Comparison of ENCODE assay signal across 9 cellular contexts in genomic region chr16:75026227-75026891, GRCh38. TPM values are rescaled to one million over a fixed set of nuclear protein-coding genes. Genes with fewer than 3 reads are reported as not detected.
A peak's percentile ranks its signal among the peaks of the same experiment; 100 is the strongest.
DNase-seq lines count a peak whose midpoint lies in the region; ATAC-seq, FAIRE-seq and TF ChIP-seq lines count a peak whose summit lies in the region.
"Not testable (repeated sequence)": the region's sequence is repeated elsewhere in the genome, so short reads cannot be mapped to it uniquely, and the experiment has no call there.
"Had no signal": no experiment of that assay in that cellular context is flagged by ENCODE, and none has a peak within 500 bp of the region (broad histone marks: within the 10 kb centered on the region; RNA-seq: fewer than 3 reads in every experiment).

No MANE protein-coding gene starts in this region.

- peaks cover 38 to 57% of the 10 kb centered on the region in 2 experiments for H3K4me1 ChIP-seq in HCT116 (ENCODE audit: control insufficient read depth in 1 of 2, insufficient read depth in 2 of 2, low read length in 2 of 2)
- peaks cover 0 to 19% of the 10 kb centered on the region in 2 experiments; a peak in 2 of 4 replicates for H3K4me1 ChIP-seq in SK-N-SH (ENCODE audit: control insufficient read depth in 1 of 2, insufficient read depth in 2 of 2, low read depth in 1 of 2, low read length in 1 of 2)
- not testable (repeated sequence) for H3K4me1 ChIP-seq in pancreas
- peaks cover 0 to 26% (median 18%) of the 10 kb centered on the region in 5 donors for H3K4me1 ChIP-seq in subcutaneous abdominal adipose tissue (ENCODE audit: control insufficient read depth in 5 of 5, insufficient read depth in 5 of 5, low read length in 5 of 5)

- not testable (repeated sequence) for H3K9me2 ChIP-seq in HCT116 (ENCODE audit: insufficient read depth); SK-N-SH

- CTCF ChIA-PET in AG04450 (lab: Charles Lee) (interaction anchor here (1.9 kb wide), 1 partner anchor 85 kb away, joined by 13 read pairs; no protein-coding TSS in a partner anchor), SK-N-SH (lab: Yijun Ruan, JAX) (interaction anchor here (0.6 to 1.6 kb wide), 3 partner anchors 12 to 85 kb away, joined by 3 read pairs; no protein-coding TSS in a partner anchor)
- CTCF ChIA-PET in HCT116 (lab: Charles Lee): not testable (repeated sequence)

- peaks cover 30% of the 10 kb centered on the region for H3F3A ChIP-seq in SK-N-SH (replicated peaks; ENCODE audit: insufficient read depth)

- not testable (repeated sequence) for TF ChIP-seq RAD21 in HCT116 (IDR thresholded peaks at IDR 0.05; ENCODE audit: low read depth); SK-N-SH (IDR thresholded peaks at IDR 0.05; ENCODE audit: low read length)

- ATAC-seq in HCT116: not testable (repeated sequence)
- peak in 3 of 4 donors; percentile 51 to 69 (median 66) for ATAC-seq in pancreas

- not testable (repeated sequence) for H2AFZ ChIP-seq in HCT116 (ENCODE audit: low read depth, low read length, poor library complexity, severe bottlenecking); SK-N-SH (ENCODE audit: low read depth)

- peaks cover 68% of the 10 kb centered on the region for H3K79me2 ChIP-seq in HCT116 (ENCODE audit: insufficient read depth, low read length)
- H3K79me2 ChIP-seq in SK-N-SH (ENCODE audit: insufficient read depth): peaks cover 96% of the 10 kb centered on the region

- not testable (repeated sequence) for H3K27me3 ChIP-seq in AG04450 (ENCODE audit: control insufficient read depth, insufficient read depth, low read length); HCT116 (ENCODE audit: insufficient read depth, low read length); SK-N-SH (ENCODE audit: insufficient read depth); layer of hippocampus (ENCODE audit: control insufficient read depth, insufficient read depth, low read length); pancreas; subcutaneous abdominal adipose tissue (ENCODE audit: control insufficient read depth in 5 of 5, insufficient read depth in 4 of 5, low read length in 5 of 5)

- DNase-seq in AG04450 (ENCODE audit: low read depth, low spot score) (peak; percentile 88), choroid plexus epithelial cell (ENCODE audit: low read depth) (peak; percentile 93), fibroblast of the aortic adventitia (ENCODE audit: low read depth) (peak; percentile 96)
- DNase-seq in HCT116 (ENCODE audit: low read depth, low spot score); SK-N-SH; pancreas: not testable (repeated sequence)

- FAIRE-seq in pancreas (lab: Jason Lieb, UNC): not testable (repeated sequence)

- not testable (repeated sequence) for BruUV-seq in HCT116 (replicated peaks; lab: Mats Ljungman, UMichigan)

- POLR2A ChIA-PET in AG04450 (lab: Yijun Ruan, JAX): interaction anchor here (0.7 to 1.1 kb wide), 5 partner anchors 19 to 124 kb away, joined by 3 to 4 read pairs (median 3); no protein-coding TSS in a partner anchor
- POLR2A ChIA-PET in HCT116 (lab: Charles Lee); SK-N-SH (lab: Yijun Ruan, JAX): not testable (repeated sequence)

- RAD21 ChIA-PET in HCT116 (lab: Charles Lee; ENCODE audit: low non-redundant PET in 1 of 2, low total read pairs in 2 of 2, uncharacterized antibody in 2 of 2, unreplicated experiment in 2 of 2): not testable (repeated sequence)

- not testable (repeated sequence) for H3K9me3 ChIP-seq in AG04450 (ENCODE audit: control insufficient read depth, insufficient read depth, low read length); HCT116 (ENCODE audit: control insufficient read depth in 1 of 2, insufficient read depth in 1 of 2, low read depth in 1 of 2, low read length in 2 of 2); SK-N-SH; pancreas; subcutaneous abdominal adipose tissue (ENCODE audit: control insufficient read depth in 5 of 5, low read length in 5 of 5)

- TF ChIP-seq EP300 in SK-N-SH (IDR thresholded peaks at IDR 0.05; ENCODE audit: borderline replicate concordance in 1 of 2, low read depth in 1 of 2, low read length in 1 of 2): not testable (repeated sequence)

- intact Hi-C loops in HCT116 (cut with micrococcal nuclease); pancreas (cut with DNase I): not testable (repeated sequence)

- not testable (repeated sequence) for H3K9ac ChIP-seq in HCT116 (ENCODE audit: low read length); SK-N-SH
- H3K9ac ChIP-seq in subcutaneous abdominal adipose tissue (ENCODE audit: low read length in 5 of 5): peak overlapping the region in 2 of 5 donors; percentile 28 to 32

- H4K20me1 ChIP-seq in HCT116 (ENCODE audit: insufficient read depth); SK-N-SH (ENCODE audit: insufficient read depth): not testable (repeated sequence)

- H3K27ac ChIP-seq in AG04450 (ENCODE audit: low read depth, low read length) (peak overlapping the region; percentile 85), SK-N-SH (ENCODE audit: low read depth in 2 of 2, low read length in 1 of 2) (peak overlapping the region in 1 of 2 experiments; percentile 68; a peak in 2 of 4 replicates), layer of hippocampus (ENCODE audit: low read depth, low read length) (peak overlapping the region; percentile 46), subcutaneous abdominal adipose tissue (ENCODE audit: low read depth, low read length) (peak overlapping the region; percentile 89)
- H3K27ac ChIP-seq in HCT116 (ENCODE audit: low read depth, low read length); pancreas: not testable (repeated sequence)

- TF ChIP-seq CTCF in AG04450 (IDR thresholded peaks at IDR 0.05; ENCODE audit: low read depth, low read length); HCT116 (IDR thresholded peaks at IDR 0.05 in 2 of 3, conservative IDR thresholded peaks at IDR 0.05 in 1 of 3; ENCODE audit: borderline replicate concordance in 1 of 3, insufficient read depth in 1 of 3, low read depth in 2 of 3, low read length in 2 of 3); SK-N-SH (IDR thresholded peaks at IDR 0.05); choroid plexus epithelial cell (conservative IDR thresholded peaks at IDR 0.05; ENCODE audit: low read depth, low read length); fibroblast of the aortic adventitia (IDR thresholded peaks at IDR 0.05; ENCODE audit: insufficient read depth, low read length); pancreas (IDR thresholded peaks at IDR 0.05): not testable (repeated sequence)

- 84% methylated on average over 10 of the region's 10 CpGs for WGBS in SK-N-SH (ENCODE audit: low lambda C conversion rate)
- 78% methylated on average over 10 of the region's 10 CpGs for WGBS in pancreas, 2 donors

- H3K36me3 ChIP-seq in HCT116 (ENCODE audit: control insufficient read depth in 1 of 2, insufficient read depth in 2 of 2, low read length in 2 of 2); SK-N-SH (replicated peaks in 1 of 2; ENCODE audit: control insufficient read depth in 1 of 2, insufficient read depth in 2 of 2, low read length in 1 of 2); pancreas; subcutaneous abdominal adipose tissue (ENCODE audit: control insufficient read depth in 5 of 5, insufficient read depth in 5 of 5, low read length in 5 of 5): not testable (repeated sequence)

- H3K4me2 ChIP-seq in HCT116 (ENCODE audit: low read length) (peak overlapping the region; percentile 16; the same call in 1 of the 2 replicates), SK-N-SH (peak overlapping the region; percentile 30)

- H3K4me3 ChIP-seq in AG04450 (ENCODE audit: low read depth, low read length); HCT116 (replicated peaks in 1 of 2; ENCODE audit: low read depth in 1 of 2, low read length in 2 of 2); SK-N-SH (ENCODE audit: low read depth in 2 of 2, low read length in 1 of 2); choroid plexus epithelial cell (ENCODE audit: low read depth, low read length); fibroblast of the aortic adventitia (ENCODE audit: low read depth, low read length); pancreas; subcutaneous abdominal adipose tissue (ENCODE audit: low read depth in 1 of 5, low read length in 5 of 5): not testable (repeated sequence)

- TF ChIP-seq POLR2A in HCT116 (IDR thresholded peaks at IDR 0.05; ENCODE audit: borderline replicate concordance, extremely low read depth, insufficient read depth, insufficient read length): not testable (repeated sequence)

TF ChIP-seq in SK-N-SH, 30 proteins besides CTCF, POLR2A, EP300 and RAD21:
- 0 out of 2 replicates have a peak, but pooled peaks have one; percentile 14 for TF ChIP-seq RXRA (IDR thresholded peaks at IDR 0.05; ENCODE audit: borderline replicate concordance, low read depth)

RNA-seq across cellular contexts. Expression of gene ZNRF1, which starts 27.5 kb away (rescaled TPM):
- polyA plus RNA-seq in AG04450 (2011; rRNA removed): 31.6 and 36.5 TPM in 2 replicates
- 29.5 and 34.9 TPM in 2 replicates for polyA minus RNA-seq in AG04450 (2011; rRNA and poly(A)+ RNA removed)
- total RNA-seq in HCT116 (2021; ENCODE audit: unreplicated experiment): 48.2 TPM
- polyA plus RNA-seq in HCT116 (2012): 33.8 and 38.2 TPM in 2 replicates
- 20.6 and 23.7 TPM in 2 replicates for polyA plus RNA-seq in SK-N-SH (2012; rRNA removed)
- 18.6 and 19.8 TPM in 2 replicates for polyA plus RNA-seq in SK-N-SH (2012; cell fraction: cytosol; rRNA removed)
- polyA plus RNA-seq in SK-N-SH (2012; cell fraction: nucleus; rRNA removed): 35.4 and 43.3 TPM in 2 replicates
- 9.5 and 14.5 TPM in 2 replicates for total RNA-seq in fibroblast of the aortic adventitia (ENCODE audit: low replicate concordance)
- 10 to 100 TPM in 1 of 6 donors, 1 to 10 TPM in 5; 5.4 to 11.4 (median 8.1) TPM for total RNA-seq in pancreas
- polyA plus RNA-seq in pancreas: 1 to 10 TPM; 5.3 to 7.9 TPM
- polyA plus RNA-seq: IgD-negative memory B cell had no signal

RNA-seq across cellular contexts. Expression of gene WDR59, which starts 41.4 kb away (rescaled TPM):
- polyA plus RNA-seq in AG04450 (2011; rRNA removed): 45.6 and 48.1 TPM in 2 replicates
- polyA minus RNA-seq in AG04450 (2011; rRNA and poly(A)+ RNA removed): 75.4 and 96.0 TPM in 2 replicates
- 96.9 TPM for total RNA-seq in HCT116 (2021; ENCODE audit: unreplicated experiment)
- 44.8 and 44.9 TPM in 2 replicates for polyA plus RNA-seq in HCT116 (2012)
- 48.2 and 60.2 TPM in 2 replicates for polyA plus RNA-seq in SK-N-SH (2012; rRNA removed)
- polyA plus RNA-seq in SK-N-SH (2012; cell fraction: cytosol; rRNA removed): 27.2 and 30.0 TPM in 2 replicates
- polyA plus RNA-seq in SK-N-SH (2012; cell fraction: nucleus; rRNA removed): 164 and 199 TPM in 2 replicates
- 21.7 and 22.4 TPM in 2 replicates for total RNA-seq in fibroblast of the aortic adventitia (ENCODE audit: low replicate concordance)
- total RNA-seq in pancreas: 10 to 100 TPM; 23.0 to 43.7 (median 31.9) TPM
- 10 to 100 TPM; 30.0 to 62.3 TPM for polyA plus RNA-seq in pancreas
